14 cellular contexts compared by ENCODE assay signal in the genomic region with DNA sequence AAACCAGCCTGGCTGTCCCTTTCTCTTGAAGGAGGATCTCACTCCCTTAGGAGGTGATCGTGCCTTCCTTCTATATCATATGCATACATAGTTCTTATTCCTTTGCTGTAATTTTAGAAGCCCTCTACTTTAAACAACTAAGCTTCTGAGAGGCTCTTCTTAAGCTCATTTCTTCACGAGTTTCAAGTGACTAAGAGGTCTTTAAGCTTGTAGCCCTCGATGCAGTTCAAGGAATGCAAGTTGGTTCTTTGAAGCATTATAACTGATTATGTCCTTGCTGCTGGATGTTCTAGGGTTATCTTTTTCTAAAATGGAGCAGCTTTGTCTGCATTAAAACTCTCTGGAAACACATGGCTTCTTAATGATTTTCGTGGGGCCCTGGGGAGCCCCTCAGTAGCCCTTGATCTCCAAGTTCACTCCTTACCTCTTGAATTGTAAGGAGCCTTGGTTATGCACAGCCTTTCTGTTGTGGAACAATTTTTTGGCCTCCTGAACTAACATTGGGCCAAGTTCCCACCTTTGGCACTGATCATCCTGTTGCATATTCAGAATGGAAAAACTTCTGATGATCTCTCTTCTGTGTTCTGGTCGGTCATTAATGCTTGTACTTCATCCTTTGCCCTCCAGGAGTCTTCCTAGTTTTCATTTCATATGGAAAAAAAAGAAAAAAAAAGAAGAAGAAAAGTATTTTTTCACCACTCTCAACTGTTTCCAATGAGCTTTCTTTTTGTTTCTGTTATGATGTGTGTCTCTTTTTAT. TPM values are rescaled to one million over a fixed set of nuclear protein-coding genes. Genes with fewer than 3 reads are reported as not detected.
DNase-seq lines count a peak whose midpoint lies in the region.
"Had no signal": no experiment of that assay in that cellular context is flagged by ENCODE, and none has a peak within 500 bp of the region (broad histone marks: within the 10 kb centered on the region; RNA-seq: fewer than 3 reads in every experiment).

No MANE protein-coding gene starts in this region.

- H3K9ac ChIP-seq in stomach smooth muscle (ENCODE audit: low read length in 2 of 2), result no peak overlapping the region

- peaks cover 57% of the 10 kb centered on the region for H3K4me1 ChIP-seq in stomach smooth muscle (ENCODE audit: control insufficient read depth, insufficient read depth, low read length)

- no peaks in the 10 kb centered on the region for H3K27me3 ChIP-seq in MG63
- H3K27me3 ChIP-seq in layer of hippocampus (ENCODE audit: control insufficient read depth, insufficient read depth, low read length), result no peaks in the 10 kb centered on the region
- no peaks in the 10 kb centered on the region for H3K27me3 ChIP-seq in stomach smooth muscle (ENCODE audit: control insufficient read depth in 1 of 2, insufficient read depth in 2 of 2, low read length in 2 of 2)

- peak overlapping the region; percentile 27 for H3K27ac ChIP-seq in layer of hippocampus (ENCODE audit: low read depth, low read length)
- peak overlapping the region; percentile 41 for H3K27ac ChIP-seq in stomach smooth muscle (ENCODE audit: low read length)
- H3K27ac ChIP-seq: epithelial cell of prostate had no signal

- H3K9me3 ChIP-seq in MG63 (no peaks in the 10 kb centered on the region), stomach smooth muscle (ENCODE audit: control insufficient read depth in 2 of 2, low read length in 2 of 2) (no peaks in the 10 kb centered on the region)

- H3K4me3 ChIP-seq in MG63, result no peak overlapping the region
- H3K4me3 ChIP-seq in stomach smooth muscle (ENCODE audit: low read length in 2 of 2), result peak overlapping the region; percentile 29

- H3K36me3 ChIP-seq in MG63, result no peaks in the 10 kb centered on the region
- no peaks in the 10 kb centered on the region for H3K36me3 ChIP-seq in stomach smooth muscle (ENCODE audit: control insufficient read depth in 2 of 2, insufficient read depth in 2 of 2, low read length in 2 of 2)

- DNase-seq in MG63 (peak; percentile 11), dermis blood vessel endothelial cell (peak; percentile 54), HuH-7 (ENCODE audit: low spot score) (no peak), T1000 (lab: John Stamatoyannopoulos, UW) (no peak), cerebellum (ENCODE audit: low spot score) (no peak)
- DNase-seq in activated CD4-positive, alpha-beta T cell treated with anti-CD3 and anti-CD28 coated beads, Interleukin-2, amount 50 U/mL, for 48 hours, result no peak
- DNase-seq: activated CD4-positive, alpha-beta T cell treated with anti-CD3 and anti-CD28 coated beads for 36 hours; activated T-cell treated with anti-CD3 and anti-CD28 coated beads, Interleukin-2, amount 50 U/mL, for 72 hours; NCI-H226; OCI-M1; stimulated activated naive CD8-positive, alpha-beta T cell treated with anti-CD3 and anti-CD28 coated beads, Interleukin-15, amount 100 ng/mL, for 72 hours had no signal

RNA-seq across cellular contexts. Expression of a gene that starts 12.6 kb away (rescaled TPM):
- 7.3 and 40.9 TPM in 2 replicates for total RNA-seq in MG63 (2014; rRNA removed; shearing (Covaris generic); ENCODE audit: low replicate concordance)
- total RNA-seq in dermis blood vessel endothelial cell (84.7 and 98.0 TPM in 2 replicates), cerebellum (33.8 TPM)

Comparison
In these comparisons a context has a peak if more than half of its experiments do, and no peak if none do; other contexts are left out.
1. DNase-seq: peak in MG63 (single experiment) and dermis blood vessel endothelial cell (single experiment); none in HuH-7 (single experiment), T1000 (single experiment), cerebellum (single experiment) and activated CD4-positive, alpha-beta T cell treated with anti-CD3 and anti-CD28 coated beads, Interleukin-2, amount 50 U/mL, for 48 hours (0 of 2).